15 cellular contexts compared by ENCODE assay signal in the genomic region with DNA sequence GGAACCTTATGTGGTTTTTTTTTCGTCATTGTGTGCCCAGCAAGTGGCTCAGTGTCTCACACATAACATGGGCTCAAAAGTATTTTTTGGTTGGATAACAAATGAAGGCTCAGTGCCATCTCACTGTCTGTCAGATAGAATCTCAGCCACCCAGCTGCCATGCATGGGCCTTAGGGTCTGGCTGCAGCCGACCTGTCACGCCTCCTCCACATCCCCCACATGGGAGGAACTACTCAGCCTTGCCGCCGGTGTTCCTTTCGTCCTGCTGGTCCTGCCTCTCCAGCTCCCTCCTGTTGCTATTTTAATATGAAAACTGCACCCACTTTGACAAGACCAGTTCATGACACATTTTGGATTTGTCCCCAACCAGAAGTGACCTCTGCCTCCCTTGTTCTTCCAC.
DNase-seq lines count a peak whose midpoint lies in the region; ATAC-seq and TF ChIP-seq lines count a peak whose summit lies in the region.
"Had no signal": no experiment of that assay in that cellular context is flagged by ENCODE, and none has a peak within 500 bp of the region (broad histone marks: within the 10 kb centered on the region; RNA-seq: fewer than 3 reads in every experiment).

No MANE protein-coding gene starts in this region.

- no peaks in the 10 kb centered on the region for H3K9me3 Mint-ChIP-seq in WTC11
- peaks cover 4% of the 10 kb centered on the region for H3K9me3 Mint-ChIP-seq in nephron progenitor cell
- H3K9me3 Mint-ChIP-seq: CD4-positive, alpha-beta T cell; IgD-negative memory B cell had no signal

- H3K4me1 Mint-ChIP-seq in WTC11 (peaks cover 50% of the 10 kb centered on the region), nephron progenitor cell (peaks cover 71% of the 10 kb centered on the region)

- peaks cover 16% of the 10 kb centered on the region; the same call in 1 of the 2 replicates for H3K27me3 Mint-ChIP-seq in WTC11 (ENCODE audit: low read depth)
- H3K27me3 Mint-ChIP-seq in nephron progenitor cell (ENCODE audit: low read depth, poor library complexity) = peaks cover 11% of the 10 kb centered on the region
- H3K27me3 Mint-ChIP-seq: CD4-positive, alpha-beta T cell had no signal

- H3K36me3 Mint-ChIP-seq in WTC11 = no peaks in the 10 kb centered on the region
- no peaks in the 10 kb centered on the region for H3K36me3 Mint-ChIP-seq in nephron progenitor cell (ENCODE audit: low read depth)

- peak; percentile 66 for ATAC-seq in WTC11
- no peak for ATAC-seq in activated CD4-positive, CD25-positive, alpha-beta regulatory T cell treated with anti-CD3 and anti-CD28 coated beads, Interleukin-2, amount 50 U/mL, for 24 hours

- DNase-seq in NCI-H82 (lab: John Stamatoyannopoulos, UW) = peak; percentile 66
- DNase-seq in NCI-H82 treated with DMSO at 0.1 percent for 48 hours (lab: John Stamatoyannopoulos, UW; ENCODE audit: unreplicated experiment) = no peak
- no peak for DNase-seq in WTC11 (ENCODE audit: low spot score)
- DNase-seq in nephron progenitor cell = peak; percentile 56
- DNase-seq in G401 (ENCODE audit: low spot score) = no peak
- DNase-seq in stimulated activated CD4-positive, alpha-beta T cell treated with anti-CD3 and anti-CD28 coated beads, Interleukin-1b, Interleukin-23, amount 100 ng/mL, for 48 hours = no peak
- DNase-seq: 8988T; AML-193; C1 segment of cervical spinal cord; CD4-positive, alpha-beta T cell; DMS53; GOT3; KG1 had no signal

- H3K27ac Mint-ChIP-seq in WTC11 = no peak overlapping the region
- H3K27ac Mint-ChIP-seq in nephron progenitor cell = no peak overlapping the region
- H3K27ac Mint-ChIP-seq: CD4-positive, alpha-beta T cell; IgD-negative memory B cell had no signal

- POLR2A ChIA-PET in WTC11 (lab: Charles Lee) = no interaction called here

- no peak overlapping the region for H3K4me3 Mint-ChIP-seq in WTC11
- H3K4me3 Mint-ChIP-seq in nephron progenitor cell = peak overlapping the region; percentile 30
- H3K4me3 Mint-ChIP-seq: CD4-positive, alpha-beta T cell; IgD-negative memory B cell had no signal

- TF ChIP-seq CTCF in WTC11 (IDR thresholded peaks at IDR 0.05) (no peak), nephron progenitor cell (IDR thresholded peaks at IDR 0.05) (no peak)

- CTCF ChIA-PET in WTC11 (lab: Charles Lee) = no interaction called here

- in situ Hi-C loops in G401 (cut with HindIII; ENCODE audit: low sequenced_read_pairs) = no loop called here

TF ChIP-seq in WTC11, 78 proteins besides CTCF, POLR2A, EP300 and RAD21 (continues in another document):
- TF ChIP-seq EMX1 (CRISPR knock-in tag; IDR thresholded peaks at IDR 0.05) (no peak), RELA (CRISPR knock-in tag; IDR thresholded peaks at IDR 0.05; ENCODE audit: borderline replicate concordance) (no peak), TEAD1 (CRISPR knock-in tag; IDR thresholded peaks at IDR 0.05) (no peak), FOXK1 (CRISPR knock-in tag; IDR thresholded peaks at IDR 0.05) (no peak), ETV6 (CRISPR knock-in tag; IDR thresholded peaks at IDR 0.05) (no peak), TCF7 (CRISPR knock-in tag; IDR thresholded peaks at IDR 0.05; ENCODE audit: low read depth) (no peak), RORB (CRISPR knock-in tag; IDR thresholded peaks at IDR 0.05) (no peak), ZNF263 (CRISPR knock-in tag; IDR thresholded peaks at IDR 0.05; ENCODE audit: low read depth) (no peak), FOXP1 (CRISPR knock-in tag; IDR thresholded peaks at IDR 0.05; ENCODE audit: borderline replicate concordance) (no peak), ZNF317 (CRISPR knock-in tag; IDR thresholded peaks at IDR 0.05; ENCODE audit: borderline replicate concordance, low read depth) (no peak), OVOL2 (CRISPR knock-in tag; IDR thresholded peaks at IDR 0.05; ENCODE audit: borderline replicate concordance) (no peak), SOX15 (CRISPR knock-in tag; IDR thresholded peaks at IDR 0.05) (no peak), ESRRA (CRISPR knock-in tag; IDR thresholded peaks at IDR 0.05; ENCODE audit: borderline replicate concordance) (no peak)
- TF ChIP-seq, protein P1, sequence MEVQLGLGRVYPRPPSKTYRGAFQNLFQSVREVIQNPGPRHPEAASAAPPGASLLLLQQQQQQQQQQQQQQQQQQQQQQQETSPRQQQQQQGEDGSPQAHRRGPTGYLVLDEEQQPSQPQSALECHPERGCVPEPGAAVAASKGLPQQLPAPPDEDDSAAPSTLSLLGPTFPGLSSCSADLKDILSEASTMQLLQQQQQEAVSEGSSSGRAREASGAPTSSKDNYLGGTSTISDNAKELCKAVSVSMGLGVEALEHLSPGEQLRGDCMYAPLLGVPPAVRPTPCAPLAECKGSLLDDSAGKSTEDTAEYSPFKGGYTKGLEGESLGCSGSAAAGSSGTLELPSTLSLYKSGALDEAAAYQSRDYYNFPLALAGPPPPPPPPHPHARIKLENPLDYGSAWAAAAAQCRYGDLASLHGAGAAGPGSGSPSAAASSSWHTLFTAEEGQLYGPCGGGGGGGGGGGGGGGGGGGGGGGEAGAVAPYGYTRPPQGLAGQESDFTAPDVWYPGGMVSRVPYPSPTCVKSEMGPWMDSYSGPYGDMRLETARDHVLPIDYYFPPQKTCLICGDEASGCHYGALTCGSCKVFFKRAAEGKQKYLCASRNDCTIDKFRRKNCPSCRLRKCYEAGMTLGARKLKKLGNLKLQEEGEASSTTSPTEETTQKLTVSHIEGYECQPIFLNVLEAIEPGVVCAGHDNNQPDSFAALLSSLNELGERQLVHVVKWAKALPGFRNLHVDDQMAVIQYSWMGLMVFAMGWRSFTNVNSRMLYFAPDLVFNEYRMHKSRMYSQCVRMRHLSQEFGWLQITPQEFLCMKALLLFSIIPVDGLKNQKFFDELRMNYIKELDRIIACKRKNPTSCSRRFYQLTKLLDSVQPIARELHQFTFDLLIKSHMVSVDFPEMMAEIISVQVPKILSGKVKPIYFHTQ (CRISPR knock-in tag; IDR thresholded peaks at IDR 0.05) = no peak
- TF ChIP-seq, protein P2, sequence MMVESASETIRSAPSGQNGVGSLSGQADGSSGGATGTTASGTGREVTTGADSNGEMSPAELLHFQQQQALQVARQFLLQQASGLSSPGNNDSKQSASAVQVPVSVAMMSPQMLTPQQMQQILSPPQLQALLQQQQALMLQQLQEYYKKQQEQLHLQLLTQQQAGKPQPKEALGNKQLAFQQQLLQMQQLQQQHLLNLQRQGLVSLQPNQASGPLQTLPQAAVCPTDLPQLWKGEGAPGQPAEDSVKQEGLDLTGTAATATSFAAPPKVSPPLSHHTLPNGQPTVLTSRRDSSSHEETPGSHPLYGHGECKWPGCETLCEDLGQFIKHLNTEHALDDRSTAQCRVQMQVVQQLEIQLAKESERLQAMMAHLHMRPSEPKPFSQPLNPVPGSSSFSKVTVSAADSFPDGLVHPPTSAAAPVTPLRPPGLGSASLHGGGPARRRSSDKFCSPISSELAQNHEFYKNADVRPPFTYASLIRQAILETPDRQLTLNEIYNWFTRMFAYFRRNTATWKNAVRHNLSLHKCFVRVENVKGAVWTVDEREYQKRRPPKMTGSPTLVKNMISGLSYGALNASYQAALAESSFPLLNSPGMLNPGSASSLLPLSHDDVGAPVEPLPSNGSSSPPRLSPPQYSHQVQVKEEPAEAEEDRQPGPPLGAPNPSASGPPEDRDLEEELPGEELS (CRISPR knock-in tag; IDR thresholded peaks at IDR 0.05) = no peak
- TF ChIP-seq, protein P3, sequence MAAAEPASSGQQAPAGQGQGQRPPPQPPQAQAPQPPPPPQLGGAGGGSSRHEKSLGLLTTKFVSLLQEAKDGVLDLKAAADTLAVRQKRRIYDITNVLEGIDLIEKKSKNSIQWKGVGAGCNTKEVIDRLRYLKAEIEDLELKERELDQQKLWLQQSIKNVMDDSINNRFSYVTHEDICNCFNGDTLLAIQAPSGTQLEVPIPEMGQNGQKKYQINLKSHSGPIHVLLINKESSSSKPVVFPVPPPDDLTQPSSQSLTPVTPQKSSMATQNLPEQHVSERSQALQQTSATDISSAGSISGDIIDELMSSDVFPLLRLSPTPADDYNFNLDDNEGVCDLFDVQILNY (CRISPR knock-in tag; IDR thresholded peaks at IDR 0.05) = no peak
- TF ChIP-seq, protein P4, sequence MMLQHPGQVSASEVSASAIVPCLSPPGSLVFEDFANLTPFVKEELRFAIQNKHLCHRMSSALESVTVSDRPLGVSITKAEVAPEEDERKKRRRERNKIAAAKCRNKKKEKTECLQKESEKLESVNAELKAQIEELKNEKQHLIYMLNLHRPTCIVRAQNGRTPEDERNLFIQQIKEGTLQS (CRISPR knock-in tag; conservative IDR thresholded peaks at IDR 0.05) = no peak
- TF ChIP-seq, protein P5, sequence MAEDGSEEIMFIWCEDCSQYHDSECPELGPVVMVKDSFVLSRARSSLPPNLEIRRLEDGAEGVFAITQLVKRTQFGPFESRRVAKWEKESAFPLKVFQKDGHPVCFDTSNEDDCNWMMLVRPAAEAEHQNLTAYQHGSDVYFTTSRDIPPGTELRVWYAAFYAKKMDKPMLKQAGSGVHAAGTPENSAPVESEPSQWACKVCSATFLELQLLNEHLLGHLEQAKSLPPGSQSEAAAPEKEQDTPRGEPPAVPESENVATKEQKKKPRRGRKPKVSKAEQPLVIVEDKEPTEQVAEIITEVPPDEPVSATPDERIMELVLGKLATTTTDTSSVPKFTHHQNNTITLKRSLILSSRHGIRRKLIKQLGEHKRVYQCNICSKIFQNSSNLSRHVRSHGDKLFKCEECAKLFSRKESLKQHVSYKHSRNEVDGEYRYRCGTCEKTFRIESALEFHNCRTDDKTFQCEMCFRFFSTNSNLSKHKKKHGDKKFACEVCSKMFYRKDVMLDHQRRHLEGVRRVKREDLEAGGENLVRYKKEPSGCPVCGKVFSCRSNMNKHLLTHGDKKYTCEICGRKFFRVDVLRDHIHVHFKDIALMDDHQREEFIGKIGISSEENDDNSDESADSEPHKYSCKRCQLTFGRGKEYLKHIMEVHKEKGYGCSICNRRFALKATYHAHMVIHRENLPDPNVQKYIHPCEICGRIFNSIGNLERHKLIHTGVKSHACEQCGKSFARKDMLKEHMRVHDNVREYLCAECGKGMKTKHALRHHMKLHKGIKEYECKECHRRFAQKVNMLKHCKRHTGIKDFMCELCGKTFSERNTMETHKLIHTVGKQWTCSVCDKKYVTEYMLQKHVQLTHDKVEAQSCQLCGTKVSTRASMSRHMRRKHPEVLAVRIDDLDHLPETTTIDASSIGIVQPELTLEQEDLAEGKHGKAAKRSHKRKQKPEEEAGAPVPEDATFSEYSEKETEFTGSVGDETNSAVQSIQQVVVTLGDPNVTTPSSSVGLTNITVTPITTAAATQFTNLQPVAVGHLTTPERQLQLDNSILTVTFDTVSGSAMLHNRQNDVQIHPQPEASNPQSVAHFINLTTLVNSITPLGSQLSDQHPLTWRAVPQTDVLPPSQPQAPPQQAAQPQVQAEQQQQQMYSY (CRISPR knock-in tag; IDR thresholded peaks at IDR 0.05) = no peak

Comparison
In these comparisons a context has a peak if more than half of its experiments do, and no peak if none do; other contexts are left out.
1. DNase-seq: peak in NCI-H82 (single experiment) and nephron progenitor cell (single experiment); none in NCI-H82 treated with DMSO at 0.1 percent for 48 hours (single experiment), WTC11 (single experiment), G401 (single experiment) and stimulated activated CD4-positive, alpha-beta T cell treated with anti-CD3 and anti-CD28 coated beads, Interleukin-1b, Interleukin-23, amount 100 ng/mL, for 48 hours (single experiment).